8 cellular contexts compared by ENCODE assay signal in the genomic region with DNA sequence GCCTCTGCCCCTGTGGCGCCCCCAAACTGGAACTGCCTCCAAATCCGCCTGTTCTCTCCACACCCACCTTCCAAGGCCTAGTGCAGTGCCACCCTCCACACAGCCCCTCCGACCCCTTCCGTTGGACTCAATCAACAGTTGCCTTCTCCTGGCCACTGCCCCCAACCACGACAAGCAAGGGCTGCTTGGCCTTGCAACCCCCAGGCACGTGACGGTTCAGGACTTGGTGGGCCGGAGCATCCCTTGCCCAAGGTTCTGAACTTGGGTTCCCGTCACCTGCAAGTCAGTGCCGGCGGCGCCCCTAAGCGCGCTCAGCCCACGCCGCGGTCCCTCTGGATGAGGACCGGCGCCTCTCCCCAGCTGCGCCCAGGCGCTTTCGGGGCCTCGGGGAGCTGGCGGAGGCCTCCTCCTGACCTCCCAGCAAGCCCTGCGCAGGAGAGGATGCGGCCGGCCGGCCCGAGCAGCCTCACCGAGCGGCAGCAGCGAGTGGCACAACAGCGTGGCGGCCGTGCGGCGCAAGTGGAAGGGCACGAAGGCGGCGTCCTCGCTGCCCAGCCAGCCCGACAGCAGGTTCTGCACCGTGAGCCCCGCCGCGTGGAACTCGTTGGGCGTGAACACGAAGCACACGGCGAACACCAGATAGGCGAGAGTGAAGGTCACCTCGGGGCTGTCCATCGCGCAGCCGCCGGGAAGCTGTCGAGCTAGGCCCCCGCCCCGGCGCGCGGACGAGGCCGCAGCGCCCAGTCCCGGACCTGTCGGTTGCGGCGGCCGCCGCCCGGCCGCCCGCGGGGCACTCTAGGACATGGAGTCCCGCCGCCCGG. TPM values are rescaled to one million over a fixed set of nuclear protein-coding genes. Genes with fewer than 3 reads are reported as not detected.
DNase-seq lines count a peak whose midpoint lies in the region; ATAC-seq and TF ChIP-seq lines count a peak whose summit lies in the region.

No MANE protein-coding gene starts in this region.

- H3K27me3 Mint-ChIP-seq in activated CD8-positive, alpha-beta memory T cell treated with anti-CD3 and anti-CD28 coated beads, Interleukin-2, amount 10 ng/mL, durations not matched to agents 7 days and 5 days = no peaks in the 10 kb centered on the region

- no peaks in the 10 kb centered on the region for H3K27me3 ChIP-seq in esophagus (ENCODE audit: control insufficient read depth in 1 of 2, insufficient read depth in 2 of 2, low read length in 2 of 2)
- H3K27me3 ChIP-seq in muscle layer of colon (ENCODE audit: control insufficient read depth in 1 of 2, insufficient read depth in 2 of 2, low read length in 2 of 2) = no peaks in the 10 kb centered on the region
- no peaks in the 10 kb centered on the region for H3K27me3 ChIP-seq in tibial nerve

- no peak for TF ChIP-seq CTCF in tibial nerve (IDR thresholded peaks at IDR 0.05)

- TF ChIP-seq POLR2A in tibial nerve (IDR thresholded peaks at IDR 0.05) = no peak

- H3K4me1 ChIP-seq in esophagus (ENCODE audit: control insufficient read depth in 2 of 2, insufficient read depth in 2 of 2, low read length in 1 of 2) (peaks cover 20 to 29% of the 10 kb centered on the region in 2 donors), muscle layer of colon (ENCODE audit: insufficient read depth, low read length) (peaks cover 16% of the 10 kb centered on the region), tibial nerve (peaks cover 0 to 45% (median 23%) of the 10 kb centered on the region in 4 donors)

- peak overlapping the region; percentile 74 to 94 for H3K4me3 ChIP-seq in esophagus (ENCODE audit: low read depth in 1 of 2, low read length in 2 of 2)
- H3K4me3 ChIP-seq in muscle layer of colon (ENCODE audit: low read depth in 1 of 2, low read length in 2 of 2) = peak overlapping the region; percentile 78 to 84
- peak overlapping the region; percentile 41 to 95 (median 88) for H3K4me3 ChIP-seq in tibial nerve

- CTCF ChIA-PET in activated CD8-positive, alpha-beta memory T cell treated with anti-CD3 and anti-CD28 coated beads, Interleukin-2, amount 10 ng/mL, durations not matched to agents 7 days and 5 days (lab: Charles Lee) = interaction anchor here (0.7 to 15.1 kb wide), 6 partner anchors 8 to 72 kb away, joined by 3 to 278 read pairs (median 14); partner anchors contain the start of gene SLBP

- H3K4me3 Mint-ChIP-seq in activated CD8-positive, alpha-beta memory T cell treated with anti-CD3 and anti-CD28 coated beads, Interleukin-2, amount 10 ng/mL, durations not matched to agents 7 days and 5 days = peak overlapping the region; percentile 88

- peaks cover 10 to 27% of the 10 kb centered on the region in 2 donors for H3K36me3 ChIP-seq in esophagus (ENCODE audit: control insufficient read depth in 2 of 2, insufficient read depth in 2 of 2, low read length in 1 of 2)
- H3K36me3 ChIP-seq in muscle layer of colon (ENCODE audit: insufficient read depth, low read length) = peaks cover 16% of the 10 kb centered on the region
- peaks cover 0 to 44% (median 0%) of the 10 kb centered on the region in 3 donors for H3K36me3 ChIP-seq in tibial nerve

- ATAC-seq in GM19467 (IDR thresholded peaks at IDR 0.05; ENCODE audit: unreplicated experiment) = peak; percentile 16
- peak; percentile 31 for ATAC-seq in activated CD8-positive, alpha-beta memory T cell treated with anti-CD3 and anti-CD28 coated beads, Interleukin-2, amount 10 ng/mL, durations not matched to agents 7 days and 5 days

- 1% methylated on average over 58 to 79 of the region's 79 CpGs for WGBS in esophagus, 2 donors
- WGBS in tibial nerve, 2 donors = 1 to 2% methylated on average over 38 to 44 of the region's 79 CpGs

- peak overlapping the region; percentile 89 for H3K9ac ChIP-seq in muscle layer of colon (ENCODE audit: low read length)

- DNase-seq in Daoy (ENCODE audit: low read depth) (peak; percentile 51), HuH-7.5 (ENCODE audit: low spot score) (peak; percentile 64), tibial nerve (ENCODE audit: low spot score in 2 of 2) (no peak), A172 (ENCODE audit: low spot score) (no peak)
- DNase-seq in activated CD8-positive, alpha-beta memory T cell treated with anti-CD3 and anti-CD28 coated beads, Interleukin-2, amount 10 ng/mL, durations not matched to agents 7 days and 5 days = peak; percentile 77

- no peaks in the 10 kb centered on the region for H3K9me3 Mint-ChIP-seq in activated CD8-positive, alpha-beta memory T cell treated with anti-CD3 and anti-CD28 coated beads, Interleukin-2, amount 10 ng/mL, durations not matched to agents 7 days and 5 days (ENCODE audit: low read depth)

- peak overlapping the region; percentile 96 to 99 for H3K27ac ChIP-seq in esophagus (ENCODE audit: low read depth in 2 of 2, low read length in 1 of 2)
- peak overlapping the region; percentile 97 for H3K27ac ChIP-seq in muscle layer of colon (ENCODE audit: low read depth, low read length)
- peak overlapping the region; percentile 69 to 95 (median 92) for H3K27ac ChIP-seq in tibial nerve

- peak overlapping the region; percentile 94 for H3K27ac Mint-ChIP-seq in activated CD8-positive, alpha-beta memory T cell treated with anti-CD3 and anti-CD28 coated beads, Interleukin-2, amount 10 ng/mL, durations not matched to agents 7 days and 5 days

- H3K9me3 ChIP-seq in esophagus (ENCODE audit: control insufficient read depth in 2 of 2, insufficient read depth in 1 of 2, low read depth in 1 of 2, low read length in 1 of 2) (no peaks in the 10 kb centered on the region), muscle layer of colon (ENCODE audit: low read length) (no peaks in the 10 kb centered on the region), tibial nerve (no peaks in the 10 kb centered on the region)

- TF ChIP-seq EP300 in tibial nerve (IDR thresholded peaks at IDR 0.05) = peak in 1 of 2 donors; percentile 30

- H3K4me1 Mint-ChIP-seq in activated CD8-positive, alpha-beta memory T cell treated with anti-CD3 and anti-CD28 coated beads, Interleukin-2, amount 10 ng/mL, durations not matched to agents 7 days and 5 days = peaks cover 48% of the 10 kb centered on the region

- H3K36me3 Mint-ChIP-seq in activated CD8-positive, alpha-beta memory T cell treated with anti-CD3 and anti-CD28 coated beads, Interleukin-2, amount 10 ng/mL, durations not matched to agents 7 days and 5 days = peaks cover 40% of the 10 kb centered on the region

RNA-seq across cellular contexts. Expression of gene TMEM129, which starts 0.8 kb away (rescaled TPM):
- total RNA-seq in Daoy (2014; rRNA removed; shearing (Covaris generic)) = 19.9 and 20.6 TPM in 2 replicates
- 10 to 100 TPM; 22.5 to 24.7 TPM for total RNA-seq in activated CD8-positive, alpha-beta memory T cell treated with anti-CD3 and anti-CD28 coated beads, Interleukin-2, amount 10 ng/mL, durations not matched to agents 7 days and 5 days
- polyA plus RNA-seq in esophagus = 10 to 100 TPM; 21.8 to 25.6 TPM
- total RNA-seq in tibial nerve = 10 to 100 TPM; 60.1 to 88.5 (median 82.2) TPM
- total RNA-seq in A172 (2014; rRNA removed; shearing (Covaris generic)) = 43.7 and 47.6 TPM in 2 replicates

RNA-seq across cellular contexts. Expression of gene TACC3, which starts 0.9 kb away (rescaled TPM):
- total RNA-seq in Daoy (2014; rRNA removed; shearing (Covaris generic)) = 24.5 and 34.9 TPM in 2 replicates
- total RNA-seq in activated CD8-positive, alpha-beta memory T cell treated with anti-CD3 and anti-CD28 coated beads, Interleukin-2, amount 10 ng/mL, durations not matched to agents 7 days and 5 days = 100 to 1,000 TPM; 246 to 315 TPM
- polyA plus RNA-seq in esophagus = 10 to 100 TPM; 22.5 to 25.7 TPM
- 10 to 100 TPM in 2 of 4 donors, 1 to 10 TPM in 2; 8.6 to 15.0 (median 11.9) TPM for total RNA-seq in tibial nerve
- 39.6 and 55.0 TPM in 2 replicates for total RNA-seq in A172 (2014; rRNA removed; shearing (Covaris generic))

RNA-seq across cellular contexts. Expression of gene SLBP, which starts 8.3 kb away (rescaled TPM):
- total RNA-seq in Daoy (2014; rRNA removed; shearing (Covaris generic)) = 126 and 156 TPM in 2 replicates
- 100 to 1,000 TPM; 133 to 137 TPM for total RNA-seq in activated CD8-positive, alpha-beta memory T cell treated with anti-CD3 and anti-CD28 coated beads, Interleukin-2, amount 10 ng/mL, durations not matched to agents 7 days and 5 days
- 10 to 100 TPM; 24.9 to 38.5 TPM for polyA plus RNA-seq in esophagus
- 10 to 100 TPM; 41.7 to 55.9 (median 53.5) TPM for total RNA-seq in tibial nerve
- 163 and 168 TPM in 2 replicates for total RNA-seq in A172 (2014; rRNA removed; shearing (Covaris generic))

RNA-seq across cellular contexts. Expression of gene FAM53A, which starts 36.3 kb away (rescaled TPM):
- total RNA-seq in Daoy (2014; rRNA removed; shearing (Covaris generic)) = 3.5 and 10.9 TPM in 2 replicates
- total RNA-seq in activated CD8-positive, alpha-beta memory T cell treated with anti-CD3 and anti-CD28 coated beads, Interleukin-2, amount 10 ng/mL, durations not matched to agents 7 days and 5 days = 1 to 10 TPM in 1 of 2 experiments, under 1 TPM in 1; 0.23 to 1.6 TPM
- 1 to 10 TPM; 1.2 to 1.3 TPM for polyA plus RNA-seq in esophagus
- total RNA-seq in tibial nerve = 10 to 100 TPM in 2 of 4 donors, 1 to 10 TPM in 2; 6.1 to 33.7 (median 13.6) TPM
- 4.1 and 6.0 TPM in 2 replicates for total RNA-seq in A172 (2014; rRNA removed; shearing (Covaris generic))

Comparison
In these comparisons a context has a peak if more than half of its experiments do, and no peak if none do; other contexts are left out.
1. DNase-seq: peak in Daoy (single experiment), HuH-7.5 (single experiment) and activated CD8-positive, alpha-beta memory T cell treated with anti-CD3 and anti-CD28 coated beads, Interleukin-2, amount 10 ng/mL, durations not matched to agents 7 days and 5 days (single experiment); none in tibial nerve (0 of 2) and A172 (single experiment).
2. Peak in every context shown above with its lines, with median percentiles within 50 percentile points of each other: H3K27ac ChIP-seq and H3K4me3 ChIP-seq.